Comparison of ENCODE assay signal across 23 cellular contexts in genomic region chr14:90651405-90651804, GRCh38.
DNase-seq lines count a peak whose midpoint lies in the region; TF ChIP-seq lines count a peak whose summit lies in the region.
"Had no signal": no experiment of that assay in that cellular context is flagged by ENCODE, and none has a peak within 500 bp of the region (broad histone marks: within the 10 kb centered on the region; RNA-seq: fewer than 3 reads in every experiment).

No MANE protein-coding gene starts in this region.

- H3K4me2 ChIP-seq in smooth muscle cell = no peak overlapping the region
- H3K4me2 ChIP-seq: GM23338 had no signal

- peak; percentile 17 for DNase-seq in LHCN-M2 (ENCODE audit: low read depth)
- DNase-seq in dorsolateral prefrontal cortex = no peak
- DNase-seq in smooth muscle cell (lab: John Stamatoyannopoulos, UW; ENCODE audit: unreplicated experiment) = no peak
- DNase-seq in inferior parietal cortex (ENCODE audit: extremely low spot score) = no peak
- no peak for DNase-seq in amniotic stem cell (lab: John Stamatoyannopoulos, UW)
- DNase-seq in lower leg skin (ENCODE audit: low spot score in 2 of 2) = no peak
- no peak for DNase-seq in T1000 (lab: John Stamatoyannopoulos, UW)
- DNase-seq: Calu3; CD8-positive, alpha-beta memory T cell; DMS153; HCEC 1CT; KG1; NCI-H1417; NCI-H1694 treated with DMSO at 0.1 percent for 48 hours; NCI-H2081 treated with DMSO at 0.1 percent for 48 hours; NCI-H2171 treated with DMSO at 0.1 percent for 48 hours; NCI-H446; NCI-H526 treated with DMSO at 0.1 percent for 48 hours; OCI-M1 had no signal

- no peak for TF ChIP-seq POLR2A in lower leg skin (IDR thresholded peaks at IDR 0.05)

- no peak overlapping the region for H2AFZ ChIP-seq in smooth muscle cell (ENCODE audit: low read depth)
- H2AFZ ChIP-seq: GM23338 had no signal

- H4K20me1 ChIP-seq in smooth muscle cell (ENCODE audit: low read depth) = no peaks in the 10 kb centered on the region

- H3K36me3 ChIP-seq in muscle layer of colon (ENCODE audit: insufficient read depth, low read length) (peaks cover 6% of the 10 kb centered on the region), smooth muscle cell (ENCODE audit: low read depth) (no peaks in the 10 kb centered on the region)

- H3F3A ChIP-seq in smooth muscle cell (ENCODE audit: low read depth) = peaks cover 2% of the 10 kb centered on the region

- H3K9ac ChIP-seq in muscle layer of colon (ENCODE audit: low read length) (no peak overlapping the region), smooth muscle cell (ENCODE audit: low read depth) (no peak overlapping the region)

- no peaks in the 10 kb centered on the region for H3K79me2 ChIP-seq in smooth muscle cell (ENCODE audit: low read depth)

- TF ChIP-seq CTCF in dorsolateral prefrontal cortex (IDR thresholded peaks at IDR 0.05 in 54 of 56, conservative IDR thresholded peaks at IDR 0.05 in 2 of 56; ENCODE audit: low read depth in 1 of 56, partially characterized antibody in 56 of 56) (no peak), smooth muscle cell (IDR thresholded peaks at IDR 0.05; ENCODE audit: borderline replicate concordance, insufficient read depth, poor library complexity, severe bottlenecking) (no peak), lower leg skin (IDR thresholded peaks at IDR 0.05) (no peak)

- peak overlapping the region in 57 of 59 donors; percentile 2 to 93 (median 78) for H3K27ac ChIP-seq in dorsolateral prefrontal cortex
- H3K27ac ChIP-seq in muscle layer of colon (ENCODE audit: low read depth, low read length) = peak overlapping the region; percentile 19
- H3K27ac ChIP-seq in smooth muscle cell (ENCODE audit: low read depth) = peak overlapping the region; percentile 23
- H3K27ac ChIP-seq: C4-2B, HL-60 had no signal

- 35% methylated on average over 3 of the region's 3 CpGs for WGBS in smooth muscle cell (ENCODE audit: low lambda C conversion rate)
- WGBS in lower leg skin, 2 donors = 81 to 87% methylated on average over 3 of the region's 3 CpGs

- intact Hi-C loops in dorsolateral prefrontal cortex (cut with DNase I) = no loop called here
- intact Hi-C loops in lower leg skin (cut with DNase I; ENCODE audit: low total_unique reads) = no loop called here

- H3K27me3 ChIP-seq in dorsolateral prefrontal cortex = no peaks in the 10 kb centered on the region
- no peaks in the 10 kb centered on the region for H3K27me3 ChIP-seq in muscle layer of colon (ENCODE audit: control insufficient read depth in 1 of 2, insufficient read depth in 2 of 2, low read length in 2 of 2)
- no peaks in the 10 kb centered on the region for H3K27me3 ChIP-seq in smooth muscle cell (ENCODE audit: low read depth)

- H3K4me1 ChIP-seq in muscle layer of colon (ENCODE audit: insufficient read depth, low read length) (peaks cover 33% of the 10 kb centered on the region), smooth muscle cell (ENCODE audit: low read depth) (peaks cover 5% of the 10 kb centered on the region)

- H3K4me3 ChIP-seq in dorsolateral prefrontal cortex (no peak overlapping the region), muscle layer of colon (ENCODE audit: low read depth in 1 of 2, low read length in 2 of 2) (no peak overlapping the region), smooth muscle cell (no peak overlapping the region), lower leg skin (ENCODE audit: low read depth, poor library complexity, severe bottlenecking) (no peak overlapping the region)
- H3K4me3 ChIP-seq: GM23338 had no signal

- H3K9me3 ChIP-seq in muscle layer of colon (ENCODE audit: low read length) = no peaks in the 10 kb centered on the region
- no peaks in the 10 kb centered on the region for H3K9me3 ChIP-seq in smooth muscle cell (replicated peaks; ENCODE audit: low read depth)

Comparison
In these comparisons a context has a peak if more than half of its experiments do, and no peak if none do; other contexts are left out.
1. H3K27ac ChIP-seq: peak in every context shown above with its lines; median percentile 78 in dorsolateral prefrontal cortex; 23 in smooth muscle cell; 19 in muscle layer of colon.